Comparison of ENCODE assay signal across 28 cellular contexts in genomic region chr11:131228378-131228777, GRCh38.
"Had no signal": no experiment of that assay in that cellular context is flagged by ENCODE, and none has a peak within 500 bp of the region (broad histone marks: within the 10 kb centered on the region; RNA-seq: fewer than 3 reads in every experiment).

No MANE protein-coding gene starts in this region.

- FAIRE-seq: astrocyte, colon, endothelial cell of umbilical vein had no signal

- H3K36me3 ChIP-seq: esophagus squamous epithelium, gastroesophageal sphincter, heart right ventricle had no signal

- H3K4me1 ChIP-seq: body of pancreas, esophagus squamous epithelium, gastroesophageal sphincter, heart right ventricle had no signal

- H3K9me3 Mint-ChIP-seq: activated CD4-positive, alpha-beta T cell treated with anti-CD3 and anti-CD28 coated beads, Interleukin-2, amount 10 ng/mL, durations not matched to agents 24 days and 14 days had no signal

- H3K27ac ChIP-seq: body of pancreas, epithelial cell of prostate, esophagus squamous epithelium, gastroesophageal sphincter, heart right ventricle had no signal

- H3K27me3 ChIP-seq: body of pancreas, esophagus squamous epithelium, gastroesophageal sphincter had no signal

- DNase-seq: activated CD4-positive, alpha-beta memory T cell treated with anti-CD3 and anti-CD28 coated beads for 36 hours; activated CD4-positive, alpha-beta T cell treated with anti-CD3 and anti-CD28 coated beads for 36 hours; activated CD4-positive, alpha-beta T cell treated with anti-CD3 and anti-CD28 coated beads, Interleukin-2, amount 10 ng/mL, durations not matched to agents 24 days and 14 days; activated CD4-positive, CD25-positive, alpha-beta regulatory T cell; activated CD4-positive, CD25-positive, alpha-beta regulatory T cell treated with anti-CD3 and anti-CD28 coated beads, Interleukin-2, amount 50 U/mL, for 72 hours; activated effector memory CD4-positive, alpha-beta T cell treated with Interleukin-2 at 50 U/mL for 16 hours; activated gamma-delta T cell treated with Interleukin-2 at 50 U/mL for 16 hours; activated naive CD4-positive, alpha-beta T cell treated with anti-CD3 and anti-CD28 coated beads, Interleukin-2, amount 50 U/mL, for 16 hours; activated naive CD4-positive, alpha-beta T cell treated with Interleukin-2 at 50 U/mL for 16 hours; activated T-cell treated with anti-CD3 and anti-CD28 coated beads, Interleukin-2, amount 50 U/mL, for 4 hours; amniotic stem cell; anterior cingulate cortex; body of pancreas; caudate nucleus; cortex of kidney; dermis blood vessel endothelial cell; effector CD4-positive, alpha-beta T cell; esophagus squamous epithelium; foreskin melanocyte; heart right ventricle; T-helper 2 cell had no signal

- ATAC-seq: activated CD4-positive, alpha-beta T cell treated with anti-CD3 and anti-CD28 coated beads for 36 hours; activated T-cell treated with anti-CD3 and anti-CD28 coated beads, Interleukin-2, amount 50 U/mL, for 4 hours; activated T-helper 17 cell treated with anti-CD3 and anti-CD28 coated beads, Interleukin-2, amount 50 U/mL, for 72 hours; body of pancreas; gastroesophageal sphincter; heart right ventricle had no signal

- H3K27me3 Mint-ChIP-seq: activated CD4-positive, alpha-beta memory T cell treated with anti-CD3 and anti-CD28 coated beads for 36 hours; activated T-helper 17 cell treated with anti-CD3 and anti-CD28 coated beads, Interleukin-2, amount 50 U/mL, for 72 hours had no signal

- H3K9me3 ChIP-seq: body of pancreas, esophagus squamous epithelium had no signal

- H3K27ac Mint-ChIP-seq: activated CD4-positive, alpha-beta memory T cell treated with anti-CD3 and anti-CD28 coated beads for 36 hours; activated CD4-positive, alpha-beta T cell treated with anti-CD3 and anti-CD28 coated beads for 36 hours; activated CD4-positive, alpha-beta T cell treated with anti-CD3 and anti-CD28 coated beads, Interleukin-2, amount 10 ng/mL, durations not matched to agents 24 days and 14 days; activated naive CD8-positive, alpha-beta T cell; activated T-helper 17 cell treated with anti-CD3 and anti-CD28 coated beads, Interleukin-2, amount 50 U/mL, for 72 hours had no signal

- H3K4me3 Mint-ChIP-seq: activated CD4-positive, alpha-beta memory T cell treated with anti-CD3 and anti-CD28 coated beads for 36 hours; activated CD4-positive, alpha-beta T cell treated with anti-CD3 and anti-CD28 coated beads for 36 hours; activated CD4-positive, alpha-beta T cell treated with anti-CD3 and anti-CD28 coated beads, Interleukin-2, amount 10 ng/mL, durations not matched to agents 24 days and 14 days; activated naive CD8-positive, alpha-beta T cell; activated T-cell treated with anti-CD3 and anti-CD28 coated beads, Interleukin-2, amount 50 U/mL, for 4 hours; activated T-helper 17 cell treated with anti-CD3 and anti-CD28 coated beads, Interleukin-2, amount 50 U/mL, for 72 hours had no signal

- H3K4me1 Mint-ChIP-seq: activated CD4-positive, alpha-beta T cell treated with anti-CD3 and anti-CD28 coated beads for 36 hours; activated CD4-positive, alpha-beta T cell treated with anti-CD3 and anti-CD28 coated beads, Interleukin-2, amount 10 ng/mL, durations not matched to agents 24 days and 14 days; activated T-helper 17 cell treated with anti-CD3 and anti-CD28 coated beads, Interleukin-2, amount 50 U/mL, for 72 hours had no signal

- H3K4me3 ChIP-seq: body of pancreas, esophagus squamous epithelium, gastroesophageal sphincter, heart right ventricle had no signal

- H3K36me3 Mint-ChIP-seq: activated CD4-positive, alpha-beta memory T cell treated with anti-CD3 and anti-CD28 coated beads for 36 hours; activated naive CD8-positive, alpha-beta T cell had no signal
